In genomic region chr17:18259621-18260331, GRCh38 we compare ENCODE assay signal across 8 cellular contexts. TPM values are rescaled to one million over a fixed set of nuclear protein-coding genes. Genes with fewer than 3 reads are reported as not detected.
DNase-seq lines count a peak whose midpoint lies in the region; ATAC-seq and TF ChIP-seq lines count a peak whose summit lies in the region.

No MANE protein-coding gene starts in this region.

- H3K9me3 ChIP-seq in PC-9 (ENCODE audit: insufficient read depth, low read depth) (no peaks in the 10 kb centered on the region), prostate gland (no peaks in the 10 kb centered on the region)

- peak; percentile 85 to 97 for DNase-seq in PC-9
- peak; percentile 81 for DNase-seq in epithelial cell of prostate (ENCODE audit: low read depth, low spot score)
- DNase-seq in prostate gland (ENCODE audit: low spot score) = no peak
- DNase-seq in AML-193 (lab: John Stamatoyannopoulos, UW) = no peak

- ATAC-seq in GM21737 (IDR thresholded peaks at IDR 0.05; ENCODE audit: unreplicated experiment) (peak; percentile 4), HG03025 (IDR thresholded peaks at IDR 0.05; ENCODE audit: low FRiP score, unreplicated experiment) (no peak), GM21515 (IDR thresholded peaks at IDR 0.05; ENCODE audit: unreplicated experiment) (no peak), GM21360 (IDR thresholded peaks at IDR 0.05; ENCODE audit: unreplicated experiment) (no peak)

- H3K79me2 ChIP-seq in PC-9 (ENCODE audit: low read depth) = peaks cover 58% of the 10 kb centered on the region

- H3K27ac ChIP-seq in PC-9 = peak overlapping the region; percentile 96
- H3K27ac ChIP-seq in epithelial cell of prostate = peak overlapping the region; percentile 99
- H3K27ac ChIP-seq in prostate gland = peak overlapping the region; percentile 88 to 95

- no peak for TF ChIP-seq CTCF in PC-9 (conservative IDR thresholded peaks at IDR 0.05)
- no peak for TF ChIP-seq CTCF in prostate gland (IDR thresholded peaks at IDR 0.05)

- no peaks in the 10 kb centered on the region for H3K27me3 ChIP-seq in PC-9 (ENCODE audit: insufficient read depth, low read depth)
- H3K27me3 ChIP-seq in prostate gland (replicated peaks; ENCODE audit: insufficient read depth) = no peaks in the 10 kb centered on the region

- H3K36me3 ChIP-seq in PC-9 (ENCODE audit: low read depth) (0 out of 2 replicates have a peak, but pooled peaks cover 15% of the 10 kb centered on the region), prostate gland (peaks cover 9 to 14% of the 10 kb centered on the region in 2 donors)

- H2AFZ ChIP-seq in PC-9 = 0 out of 2 replicates have a peak overlapping the region, but pooled peaks have one; percentile 14

- H3K4me3 ChIP-seq in PC-9 (peak overlapping the region; percentile 84; the same call in 1 of the 2 replicates), prostate gland (peak overlapping the region; percentile 72 to 87)

- CTCF ChIA-PET in PC-9 (lab: Charles Lee) = no interaction called here

- no peak for TF ChIP-seq POLR2A in prostate gland (IDR thresholded peaks at IDR 0.05)

- WGBS in prostate gland = 66% methylated on average over 22 of the region's 22 CpGs

- POLR2A ChIA-PET in PC-9 (lab: Charles Lee; ENCODE audit: unreplicated experiment) = interaction anchor here (0.6 kb wide), 3 partner anchors 40 to 1103 kb away, joined by 3 to 11 read pairs (median 3); no protein-coding TSS in a partner anchor

- H3F3A ChIP-seq in PC-9 (ENCODE audit: insufficient read depth, low read depth) = peaks cover 51% of the 10 kb centered on the region

- BruUV-seq in PC-9 (replicated peaks; lab: Mats Ljungman, UMichigan) = TSS peak; percentile 21

- H3K9me2 ChIP-seq in PC-9 (ENCODE audit: insufficient read depth) = no peaks in the 10 kb centered on the region

- intact Hi-C loops in PC-9 (cut with micrococcal nuclease; ENCODE audit: unreplicated experiment) = loop anchor here (2.0 kb wide), 1 partner anchor 77 kb away; the partner anchor contains the start of gene ALKBH5
- intact Hi-C loops in prostate gland (cut with DNase I) = loop anchor here (5.0 kb wide), 1 partner anchor 53 kb away; the partner anchor contains the start of gene TOP3A

- H4K20me1 ChIP-seq in PC-9 (ENCODE audit: insufficient read depth) = peaks cover 29% of the 10 kb centered on the region

- H3K4me2 ChIP-seq in PC-9 = peak overlapping the region; percentile 98

- H3K4me1 ChIP-seq in PC-9 (replicated peaks; ENCODE audit: insufficient read depth) (peaks cover 39% of the 10 kb centered on the region), prostate gland (replicated peaks) (peaks cover 14% of the 10 kb centered on the region)

RNA-seq across cellular contexts. Expression of gene MIEF2, which starts 0.7 kb away (rescaled TPM):
- total RNA-seq in PC-9 (2021) (29.6 and 33.0 TPM in 2 replicates), prostate gland (10 to 100 TPM; 22.3 to 28.7 TPM)

RNA-seq across cellular contexts. Expression of gene FLII, which starts 1.2 kb away (rescaled TPM):
- total RNA-seq in PC-9 (2021) = 430 and 434 TPM in 2 replicates
- total RNA-seq in prostate gland = 100 to 1,000 TPM; 280 to 347 TPM

RNA-seq across cellular contexts. Expression of gene LLGL1, which starts 34.3 kb away (rescaled TPM):
- total RNA-seq in PC-9 (2021) = 44.9 and 57.6 TPM in 2 replicates
- 10 to 100 TPM; 17.7 to 33.5 TPM for total RNA-seq in prostate gland

RNA-seq across cellular contexts. Expression of gene TOP3A, which starts 55.0 kb away (rescaled TPM):
- total RNA-seq in PC-9 (2021) (51.2 and 52.2 TPM in 2 replicates), prostate gland (10 to 100 TPM; 18.4 to 37.1 TPM)

RNA-seq across cellular contexts. Expression of gene SMCR8, which starts 55.3 kb away (rescaled TPM):
- total RNA-seq in PC-9 (2021) = 19.5 and 23.8 TPM in 2 replicates
- total RNA-seq in prostate gland = 10 to 100 TPM; 19.0 to 25.3 TPM

Comparison
In these comparisons a context has a peak if more than half of its experiments do, and no peak if none do; other contexts are left out.
1. DNase-seq: peak in PC-9 (2 of 2) and epithelial cell of prostate (single experiment); none in prostate gland (single experiment) and AML-193 (0 of 2).
2. Peak in every context shown above with its lines, with median percentiles within 50 percentile points of each other: H3K27ac ChIP-seq.